7 cellular contexts compared by ENCODE assay signal in the genomic region with DNA sequence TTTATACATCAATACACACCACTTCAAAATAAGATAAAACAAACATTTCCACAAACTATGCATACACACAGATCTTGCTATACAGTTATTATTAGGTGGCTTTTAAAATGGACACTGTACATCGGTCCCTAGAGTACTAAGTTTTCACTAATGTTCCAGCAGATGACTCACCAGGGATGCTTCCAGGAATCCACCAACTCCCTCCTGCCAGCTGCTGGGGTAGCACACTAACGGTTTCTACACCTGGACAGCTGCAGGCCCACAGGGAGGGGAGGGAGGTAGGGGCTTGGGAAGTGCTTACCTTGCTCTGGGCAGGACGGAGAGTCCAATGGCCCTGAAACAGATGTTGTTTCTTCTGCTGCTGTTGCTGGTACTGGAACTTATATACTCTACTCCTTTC. TPM values are rescaled to one million over a fixed set of nuclear protein-coding genes. Genes with fewer than 3 reads are reported as not detected.
A peak's percentile ranks its signal among the peaks of the same experiment; 100 is the strongest.
DNase-seq lines count a peak whose midpoint lies in the region; ATAC-seq and TF ChIP-seq lines count a peak whose summit lies in the region.

Gene IL12B (minus strand): TSS at position 357 of the 400 bp plus-strand sequence. CDS start 3,705 bp downstream, outside the sequence.

- no peak for DNase-seq in GM23338 (ENCODE audit: low spot score)
- peak; percentile 45 for DNase-seq in RPMI7951 (ENCODE audit: low read depth)
- no peak for DNase-seq in esophagus squamous epithelium (lab: John Stamatoyannopoulos, UW)
- no peak for DNase-seq in midbrain (lab: John Stamatoyannopoulos, UW)

- H3K4me1 ChIP-seq in GM23338 (ENCODE audit: insufficient read depth) (peaks cover 4% of the 10 kb centered on the region), esophagus squamous epithelium (peaks cover 7 to 13% (median 8%) of the 10 kb centered on the region in 3 donors), skeletal muscle satellite cell (ENCODE audit: control insufficient read depth, insufficient read depth, low read length) (peaks cover 31% of the 10 kb centered on the region)

- H3K27ac Mint-ChIP-seq in GM23338, result no peak within 1 kb of the TSS

- peak within 1 kb of the TSS; percentile 71 for H3K9ac ChIP-seq in skeletal muscle satellite cell (ENCODE audit: low read depth, low read length)

- peak within 1 kb of the TSS; percentile 73 for H3K4me3 ChIP-seq in GM23338
- peak within 1 kb of the TSS; percentile 33 to 72 (median 51) for H3K4me3 ChIP-seq in esophagus squamous epithelium
- peak within 1 kb of the TSS; percentile 68 for H3K4me3 ChIP-seq in skeletal muscle satellite cell (ENCODE audit: low read length)

- H4K20me1 ChIP-seq in GM23338 (replicated peaks; ENCODE audit: insufficient read depth), result no peaks in the 10 kb centered on the region; the same call in 1 of the 2 replicates

- peak within 1 kb of the TSS; percentile 77 for H3K4me3 Mint-ChIP-seq in GM23338

- no peaks in the 10 kb centered on the region for H3K9me2 ChIP-seq in GM23338 (ENCODE audit: insufficient read depth)

- no peaks in the 10 kb centered on the region for H3K9me3 Mint-ChIP-seq in GM23338

- H3K36me3 Mint-ChIP-seq in GM23338 (ENCODE audit: low read depth), result no peaks in the 10 kb centered on the region

- no peak for ATAC-seq in GM23338
- no peak for ATAC-seq in GM18861 (IDR thresholded peaks at IDR 0.05; ENCODE audit: unreplicated experiment)
- ATAC-seq in HG02763 (IDR thresholded peaks at IDR 0.05; ENCODE audit: unreplicated experiment), result no peak

- H3K27ac ChIP-seq in GM23338 (ENCODE audit: low read depth) (no peak within 1 kb of the TSS), esophagus squamous epithelium (peak within 1 kb of the TSS in 2 of 4 donors; percentile 53 to 58)

- TF ChIP-seq CTCF in GM23338 (conservative IDR thresholded peaks at IDR 0.05; ENCODE audit: low read depth in 2 of 2) (no peak), esophagus squamous epithelium (IDR thresholded peaks at IDR 0.05) (no peak)

- H3K79me2 ChIP-seq in GM23338 (replicated peaks; ENCODE audit: insufficient read depth), result no peaks in the 10 kb centered on the region

- WGBS in esophagus squamous epithelium, 2 donors, result 32 to 46% methylated on average over 3 of the region's 3 CpGs

- H3K4me2 ChIP-seq in GM23338, result peak within 1 kb of the TSS; percentile 85
- peak within 1 kb of the TSS; percentile 79 for H3K4me2 ChIP-seq in skeletal muscle satellite cell (ENCODE audit: low read length)

- H3F3A ChIP-seq in GM23338 (replicated peaks; ENCODE audit: low read depth), result no peaks in the 10 kb centered on the region

- H3K9me3 ChIP-seq in esophagus squamous epithelium (no peaks in the 10 kb centered on the region), skeletal muscle satellite cell (replicated peaks; ENCODE audit: low read length) (no peaks in the 10 kb centered on the region)

- peak within 1 kb of the TSS; percentile 98 for H2AFZ ChIP-seq in GM23338

- intact Hi-C loops in esophagus squamous epithelium (cut with DNase I), result no loop called here

- H3K4me1 Mint-ChIP-seq in GM23338, result peaks cover 10% of the 10 kb centered on the region

- H3K27me3 Mint-ChIP-seq in GM23338 (ENCODE audit: insufficient read depth, low read depth, poor library complexity), result peaks cover 4% of the 10 kb centered on the region

- no peaks in the 10 kb centered on the region for H3K27me3 ChIP-seq in GM23338 (ENCODE audit: insufficient read depth)
- H3K27me3 ChIP-seq in esophagus squamous epithelium, result peaks cover 0 to 51% (median 0%) of the 10 kb centered on the region in 4 donors
- no peaks in the 10 kb centered on the region for H3K27me3 ChIP-seq in skeletal muscle satellite cell (ENCODE audit: control insufficient read depth, insufficient read depth, low read length)

- no peak for TF ChIP-seq POLR2A in esophagus squamous epithelium (IDR thresholded peaks at IDR 0.05)

- H3K36me3 ChIP-seq in GM23338 (ENCODE audit: insufficient read depth), result no peaks in the 10 kb centered on the region
- H3K36me3 ChIP-seq in esophagus squamous epithelium, result no peaks in the 10 kb centered on the region
- H3K36me3 ChIP-seq in skeletal muscle satellite cell (ENCODE audit: insufficient read depth, low read length), result no peaks in the 10 kb centered on the region

TF ChIP-seq in GM23338, 12 proteins besides CTCF, POLR2A, EP300 and RAD21:
- TF ChIP-seq ZNF331 (CRISPR knock-in tag; IDR thresholded peaks at IDR 0.05; ENCODE audit: low read depth), result no peak
- no peak for TF ChIP-seq JUNB (IDR thresholded peaks at IDR 0.05; ENCODE audit: unreplicated experiment)
- TF ChIP-seq EZH2phosphoT487 (IDR thresholded peaks at IDR 0.05; ENCODE audit: unreplicated experiment), result no peak
- no peak for TF ChIP-seq ZNF114 (CRISPR knock-in tag; IDR thresholded peaks at IDR 0.05)
- TF ChIP-seq, protein P1, sequence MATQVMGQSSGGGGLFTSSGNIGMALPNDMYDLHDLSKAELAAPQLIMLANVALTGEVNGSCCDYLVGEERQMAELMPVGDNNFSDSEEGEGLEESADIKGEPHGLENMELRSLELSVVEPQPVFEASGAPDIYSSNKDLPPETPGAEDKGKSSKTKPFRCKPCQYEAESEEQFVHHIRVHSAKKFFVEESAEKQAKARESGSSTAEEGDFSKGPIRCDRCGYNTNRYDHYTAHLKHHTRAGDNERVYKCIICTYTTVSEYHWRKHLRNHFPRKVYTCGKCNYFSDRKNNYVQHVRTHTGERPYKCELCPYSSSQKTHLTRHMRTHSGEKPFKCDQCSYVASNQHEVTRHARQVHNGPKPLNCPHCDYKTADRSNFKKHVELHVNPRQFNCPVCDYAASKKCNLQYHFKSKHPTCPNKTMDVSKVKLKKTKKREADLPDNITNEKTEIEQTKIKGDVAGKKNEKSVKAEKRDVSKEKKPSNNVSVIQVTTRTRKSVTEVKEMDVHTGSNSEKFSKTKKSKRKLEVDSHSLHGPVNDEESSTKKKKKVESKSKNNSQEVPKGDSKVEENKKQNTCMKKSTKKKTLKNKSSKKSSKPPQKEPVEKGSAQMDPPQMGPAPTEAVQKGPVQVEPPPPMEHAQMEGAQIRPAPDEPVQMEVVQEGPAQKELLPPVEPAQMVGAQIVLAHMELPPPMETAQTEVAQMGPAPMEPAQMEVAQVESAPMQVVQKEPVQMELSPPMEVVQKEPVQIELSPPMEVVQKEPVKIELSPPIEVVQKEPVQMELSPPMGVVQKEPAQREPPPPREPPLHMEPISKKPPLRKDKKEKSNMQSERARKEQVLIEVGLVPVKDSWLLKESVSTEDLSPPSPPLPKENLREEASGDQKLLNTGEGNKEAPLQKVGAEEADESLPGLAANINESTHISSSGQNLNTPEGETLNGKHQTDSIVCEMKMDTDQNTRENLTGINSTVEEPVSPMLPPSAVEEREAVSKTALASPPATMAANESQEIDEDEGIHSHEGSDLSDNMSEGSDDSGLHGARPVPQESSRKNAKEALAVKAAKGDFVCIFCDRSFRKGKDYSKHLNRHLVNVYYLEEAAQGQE (IDR thresholded peaks at IDR 0.05; ENCODE audit: unreplicated experiment), result no peak
- TF ChIP-seq STAT1 (IDR thresholded peaks at IDR 0.05; ENCODE audit: unreplicated experiment), result no peak
- TF ChIP-seq POLR2AphosphoS5 (IDR thresholded peaks at IDR 0.05; ENCODE audit: low read depth), result no peak
- TF ChIP-seq ETS1 (IDR thresholded peaks at IDR 0.05), result no peak
- no peak for TF ChIP-seq CREB1 (CRISPR knock-in tag; IDR thresholded peaks at IDR 0.05; ENCODE audit: low read depth)
- no peak for TF ChIP-seq EZH2 (IDR thresholded peaks at IDR 0.05; ENCODE audit: low read depth, unreplicated experiment)
- TF ChIP-seq NANOG (IDR thresholded peaks at IDR 0.05; ENCODE audit: borderline replicate concordance), result no peak

RNA-seq across cellular contexts. Expression of gene IL12B, which starts in this region (rescaled TPM):
- total RNA-seq in GM23338 (2014; rRNA removed; shearing (Covaris generic)), result not detected in 2 replicates
- polyA plus RNA-seq in GM23338 (2016; fragmentation: Nextera tagmentation; extraction: Ambion mirVana), result not detected in 2 replicates
- total RNA-seq in RPMI7951 (2014; rRNA removed; shearing (Covaris generic)), result not detected in 2 replicates
- not detected for total RNA-seq in esophagus squamous epithelium
- not detected in 2 replicates for total RNA-seq in skeletal muscle satellite cell (2012; rRNA removed)

Comparison
In these comparisons a context has a peak if more than half of its experiments do, and no peak if none do; other contexts are left out.
1. Peak in DNase-seq in RPMI7951; RNA of the gene not detected or under 1 TPM.